Comparison of ENCODE assay signal across 1 cellular context in genomic region chr1:60132985-60133673, GRCh38.
TF ChIP-seq lines count a peak whose summit lies in the region.

No MANE protein-coding gene starts in this region.

TF ChIP-seq in GM23338, 12 proteins besides CTCF, POLR2A, EP300 and RAD21 (continued from another document):
- no peak for TF ChIP-seq REST (IDR thresholded peaks at IDR 0.05; ENCODE audit: unreplicated experiment)
- no peak for TF ChIP-seq CREB1 (CRISPR knock-in tag; IDR thresholded peaks at IDR 0.05; ENCODE audit: low read depth)
- TF ChIP-seq EZH2phosphoT487 (IDR thresholded peaks at IDR 0.05; ENCODE audit: unreplicated experiment), result no peak
- TF ChIP-seq ETS1 (IDR thresholded peaks at IDR 0.05), result no peak
- TF ChIP-seq POLR2AphosphoS5 (IDR thresholded peaks at IDR 0.05; ENCODE audit: low read depth), result no peak
TF ChIP-seq in GM23338: peak in this region for 0.
